ENCODE assay signal across 1 cellular context in the genomic region with DNA sequence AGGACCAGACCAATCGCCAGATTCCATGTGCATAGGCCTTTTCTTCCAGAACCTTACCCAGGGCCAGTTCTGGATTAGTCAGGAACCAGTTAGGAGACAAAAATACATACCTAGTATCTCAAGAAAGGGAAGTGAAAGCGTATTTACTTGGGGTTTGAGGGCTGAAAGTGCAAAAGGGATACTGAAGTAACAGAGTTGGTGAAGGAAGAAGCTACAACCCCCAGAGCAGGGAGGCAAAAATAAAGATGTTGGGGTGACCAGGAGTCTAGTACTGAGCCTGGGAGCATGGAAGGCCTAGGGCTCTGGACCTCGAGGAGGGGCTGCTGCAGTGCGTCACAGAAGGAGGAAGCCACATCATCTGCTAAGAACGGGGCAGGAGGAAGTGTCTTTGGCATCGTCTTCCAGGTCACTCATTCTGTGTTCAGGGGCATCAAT.
TF ChIP-seq lines count a peak whose summit lies in the region.

No MANE protein-coding gene starts in this region.

TF ChIP-seq in GM12878, 131 proteins besides CTCF, POLR2A, EP300 and RAD21 (continues in another document):
- no peak for TF ChIP-seq CREM (IDR thresholded peaks at IDR 0.05; ENCODE audit: low read depth)
- no peak for TF ChIP-seq ESRRA (IDR thresholded peaks at IDR 0.05; ENCODE audit: low read length)
- TF ChIP-seq HDGF (IDR thresholded peaks at IDR 0.05), result no peak
- no peak for TF ChIP-seq SP1 (IDR thresholded peaks at IDR 0.05; ENCODE audit: low read depth, low read length)
- no peak for TF ChIP-seq SMAD5 (IDR thresholded peaks at IDR 0.05; ENCODE audit: low read depth)
- no peak for TF ChIP-seq PML (IDR thresholded peaks at IDR 0.05; ENCODE audit: low read length)
- TF ChIP-seq, protein P1, sequence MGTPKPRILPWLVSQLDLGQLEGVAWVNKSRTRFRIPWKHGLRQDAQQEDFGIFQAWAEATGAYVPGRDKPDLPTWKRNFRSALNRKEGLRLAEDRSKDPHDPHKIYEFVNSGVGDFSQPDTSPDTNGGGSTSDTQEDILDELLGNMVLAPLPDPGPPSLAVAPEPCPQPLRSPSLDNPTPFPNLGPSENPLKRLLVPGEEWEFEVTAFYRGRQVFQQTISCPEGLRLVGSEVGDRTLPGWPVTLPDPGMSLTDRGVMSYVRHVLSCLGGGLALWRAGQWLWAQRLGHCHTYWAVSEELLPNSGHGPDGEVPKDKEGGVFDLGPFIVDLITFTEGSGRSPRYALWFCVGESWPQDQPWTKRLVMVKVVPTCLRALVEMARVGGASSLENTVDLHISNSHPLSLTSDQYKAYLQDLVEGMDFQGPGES (IDR thresholded peaks at IDR 0.05), result no peak
- TF ChIP-seq, protein P2, sequence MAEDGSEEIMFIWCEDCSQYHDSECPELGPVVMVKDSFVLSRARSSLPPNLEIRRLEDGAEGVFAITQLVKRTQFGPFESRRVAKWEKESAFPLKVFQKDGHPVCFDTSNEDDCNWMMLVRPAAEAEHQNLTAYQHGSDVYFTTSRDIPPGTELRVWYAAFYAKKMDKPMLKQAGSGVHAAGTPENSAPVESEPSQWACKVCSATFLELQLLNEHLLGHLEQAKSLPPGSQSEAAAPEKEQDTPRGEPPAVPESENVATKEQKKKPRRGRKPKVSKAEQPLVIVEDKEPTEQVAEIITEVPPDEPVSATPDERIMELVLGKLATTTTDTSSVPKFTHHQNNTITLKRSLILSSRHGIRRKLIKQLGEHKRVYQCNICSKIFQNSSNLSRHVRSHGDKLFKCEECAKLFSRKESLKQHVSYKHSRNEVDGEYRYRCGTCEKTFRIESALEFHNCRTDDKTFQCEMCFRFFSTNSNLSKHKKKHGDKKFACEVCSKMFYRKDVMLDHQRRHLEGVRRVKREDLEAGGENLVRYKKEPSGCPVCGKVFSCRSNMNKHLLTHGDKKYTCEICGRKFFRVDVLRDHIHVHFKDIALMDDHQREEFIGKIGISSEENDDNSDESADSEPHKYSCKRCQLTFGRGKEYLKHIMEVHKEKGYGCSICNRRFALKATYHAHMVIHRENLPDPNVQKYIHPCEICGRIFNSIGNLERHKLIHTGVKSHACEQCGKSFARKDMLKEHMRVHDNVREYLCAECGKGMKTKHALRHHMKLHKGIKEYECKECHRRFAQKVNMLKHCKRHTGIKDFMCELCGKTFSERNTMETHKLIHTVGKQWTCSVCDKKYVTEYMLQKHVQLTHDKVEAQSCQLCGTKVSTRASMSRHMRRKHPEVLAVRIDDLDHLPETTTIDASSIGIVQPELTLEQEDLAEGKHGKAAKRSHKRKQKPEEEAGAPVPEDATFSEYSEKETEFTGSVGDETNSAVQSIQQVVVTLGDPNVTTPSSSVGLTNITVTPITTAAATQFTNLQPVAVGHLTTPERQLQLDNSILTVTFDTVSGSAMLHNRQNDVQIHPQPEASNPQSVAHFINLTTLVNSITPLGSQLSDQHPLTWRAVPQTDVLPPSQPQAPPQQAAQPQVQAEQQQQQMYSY (CRISPR knock-in tag; IDR thresholded peaks at IDR 0.05), result no peak
- no peak for TF ChIP-seq FOXK2 (IDR thresholded peaks at IDR 0.05)
- TF ChIP-seq CBFB (IDR thresholded peaks at IDR 0.05; ENCODE audit: low read depth), result no peak
- no peak for TF ChIP-seq FOXM1 (IDR thresholded peaks at IDR 0.05; ENCODE audit: low read depth, low read length)
- no peak for TF ChIP-seq ZSCAN29 (IDR thresholded peaks at IDR 0.05)
- TF ChIP-seq, protein P3, sequence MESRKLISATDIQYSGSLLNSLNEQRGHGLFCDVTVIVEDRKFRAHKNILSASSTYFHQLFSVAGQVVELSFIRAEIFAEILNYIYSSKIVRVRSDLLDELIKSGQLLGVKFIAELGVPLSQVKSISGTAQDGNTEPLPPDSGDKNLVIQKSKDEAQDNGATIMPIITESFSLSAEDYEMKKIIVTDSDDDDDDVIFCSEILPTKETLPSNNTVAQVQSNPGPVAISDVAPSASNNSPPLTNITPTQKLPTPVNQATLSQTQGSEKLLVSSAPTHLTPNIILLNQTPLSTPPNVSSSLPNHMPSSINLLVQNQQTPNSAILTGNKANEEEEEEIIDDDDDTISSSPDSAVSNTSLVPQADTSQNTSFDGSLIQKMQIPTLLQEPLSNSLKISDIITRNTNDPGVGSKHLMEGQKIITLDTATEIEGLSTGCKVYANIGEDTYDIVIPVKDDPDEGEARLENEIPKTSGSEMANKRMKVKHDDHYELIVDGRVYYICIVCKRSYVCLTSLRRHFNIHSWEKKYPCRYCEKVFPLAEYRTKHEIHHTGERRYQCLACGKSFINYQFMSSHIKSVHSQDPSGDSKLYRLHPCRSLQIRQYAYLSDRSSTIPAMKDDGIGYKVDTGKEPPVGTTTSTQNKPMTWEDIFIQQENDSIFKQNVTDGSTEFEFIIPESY (IDR thresholded peaks at IDR 0.05), result no peak
- no peak for TF ChIP-seq ZZZ3 (IDR thresholded peaks at IDR 0.05; ENCODE audit: control insufficient read depth, insufficient read length, low read depth)
- TF ChIP-seq CHD2 (IDR thresholded peaks at IDR 0.05; ENCODE audit: borderline replicate concordance, low read depth, low read length), result peak; percentile 17; the same call in 1 of the 2 replicates
- no peak for TF ChIP-seq ZNF207 (IDR thresholded peaks at IDR 0.05; ENCODE audit: borderline replicate concordance)
- TF ChIP-seq, protein P4, sequence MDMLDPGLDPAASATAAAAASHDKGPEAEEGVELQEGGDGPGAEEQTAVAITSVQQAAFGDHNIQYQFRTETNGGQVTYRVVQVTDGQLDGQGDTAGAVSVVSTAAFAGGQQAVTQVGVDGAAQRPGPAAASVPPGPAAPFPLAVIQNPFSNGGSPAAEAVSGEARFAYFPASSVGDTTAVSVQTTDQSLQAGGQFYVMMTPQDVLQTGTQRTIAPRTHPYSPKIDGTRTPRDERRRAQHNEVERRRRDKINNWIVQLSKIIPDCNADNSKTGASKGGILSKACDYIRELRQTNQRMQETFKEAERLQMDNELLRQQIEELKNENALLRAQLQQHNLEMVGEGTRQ (IDR thresholded peaks at IDR 0.05; ENCODE audit: borderline replicate concordance, low read depth, low read length), result no peak
- TF ChIP-seq IRF4 (IDR thresholded peaks at IDR 0.05; ENCODE audit: low read depth, low read length), result peak; percentile 76
- TF ChIP-seq POLR2AphosphoS2 (IDR thresholded peaks at IDR 0.05; ENCODE audit: low read depth, low read length), result no peak
- TF ChIP-seq NFYA (IDR thresholded peaks at IDR 0.05; ENCODE audit: borderline replicate concordance, low read depth, low read length), result no peak
- TF ChIP-seq, protein P5, sequence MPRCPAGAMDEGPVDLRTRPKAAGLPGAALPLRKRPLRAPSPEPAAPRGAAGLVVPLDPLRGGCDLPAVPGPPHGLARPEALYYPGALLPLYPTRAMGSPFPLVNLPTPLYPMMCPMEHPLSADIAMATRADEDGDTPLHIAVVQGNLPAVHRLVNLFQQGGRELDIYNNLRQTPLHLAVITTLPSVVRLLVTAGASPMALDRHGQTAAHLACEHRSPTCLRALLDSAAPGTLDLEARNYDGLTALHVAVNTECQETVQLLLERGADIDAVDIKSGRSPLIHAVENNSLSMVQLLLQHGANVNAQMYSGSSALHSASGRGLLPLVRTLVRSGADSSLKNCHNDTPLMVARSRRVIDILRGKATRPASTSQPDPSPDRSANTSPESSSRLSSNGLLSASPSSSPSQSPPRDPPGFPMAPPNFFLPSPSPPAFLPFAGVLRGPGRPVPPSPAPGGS (IDR thresholded peaks at IDR 0.05; ENCODE audit: borderline replicate concordance, insufficient read depth, low read depth, low read length, poor library complexity, severe bottlenecking), result no peak
- no peak for TF ChIP-seq HDAC2 (IDR thresholded peaks at IDR 0.05)
- no peak; the same call in 1 of the 2 replicates for TF ChIP-seq DPF2 (IDR thresholded peaks at IDR 0.05)
- no peak for TF ChIP-seq JUNB (IDR thresholded peaks at IDR 0.05)
- peak; percentile 86 to 88 for TF ChIP-seq IKZF2 (IDR thresholded peaks at IDR 0.05)
- peak; percentile 18; the same call in 1 of the 2 replicates for TF ChIP-seq ATF7 (IDR thresholded peaks at IDR 0.05; ENCODE audit: low read depth)
- TF ChIP-seq, protein P6, sequence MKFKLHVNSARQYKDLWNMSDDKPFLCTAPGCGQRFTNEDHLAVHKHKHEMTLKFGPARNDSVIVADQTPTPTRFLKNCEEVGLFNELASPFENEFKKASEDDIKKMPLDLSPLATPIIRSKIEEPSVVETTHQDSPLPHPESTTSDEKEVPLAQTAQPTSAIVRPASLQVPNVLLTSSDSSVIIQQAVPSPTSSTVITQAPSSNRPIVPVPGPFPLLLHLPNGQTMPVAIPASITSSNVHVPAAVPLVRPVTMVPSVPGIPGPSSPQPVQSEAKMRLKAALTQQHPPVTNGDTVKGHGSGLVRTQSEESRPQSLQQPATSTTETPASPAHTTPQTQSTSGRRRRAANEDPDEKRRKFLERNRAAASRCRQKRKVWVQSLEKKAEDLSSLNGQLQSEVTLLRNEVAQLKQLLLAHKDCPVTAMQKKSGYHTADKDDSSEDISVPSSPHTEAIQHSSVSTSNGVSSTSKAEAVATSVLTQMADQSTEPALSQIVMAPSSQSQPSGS (IDR thresholded peaks at IDR 0.05; ENCODE audit: low read length), result no peak
- no peak for TF ChIP-seq HDAC6 (IDR thresholded peaks at IDR 0.05; ENCODE audit: unreplicated experiment)
- TF ChIP-seq, protein P7, sequence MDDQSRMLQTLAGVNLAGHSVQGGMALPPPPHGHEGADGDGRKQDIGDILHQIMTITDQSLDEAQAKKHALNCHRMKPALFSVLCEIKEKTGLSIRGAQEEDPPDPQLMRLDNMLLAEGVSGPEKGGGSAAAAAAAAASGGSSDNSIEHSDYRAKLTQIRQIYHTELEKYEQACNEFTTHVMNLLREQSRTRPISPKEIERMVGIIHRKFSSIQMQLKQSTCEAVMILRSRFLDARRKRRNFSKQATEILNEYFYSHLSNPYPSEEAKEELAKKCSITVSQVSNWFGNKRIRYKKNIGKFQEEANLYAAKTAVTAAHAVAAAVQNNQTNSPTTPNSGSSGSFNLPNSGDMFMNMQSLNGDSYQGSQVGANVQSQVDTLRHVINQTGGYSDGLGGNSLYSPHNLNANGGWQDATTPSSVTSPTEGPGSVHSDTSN (IDR thresholded peaks at IDR 0.05; ENCODE audit: insufficient replicate concordance, low read depth, low read length), result no peak
- TF ChIP-seq GATAD2B (conservative IDR thresholded peaks at IDR 0.05; ENCODE audit: low read depth), result no peak
- no peak for TF ChIP-seq BACH1 (IDR thresholded peaks at IDR 0.05; ENCODE audit: borderline replicate concordance)
- no peak for TF ChIP-seq PAX5 (IDR thresholded peaks at IDR 0.05; ENCODE audit: borderline replicate concordance, low read depth, low read length)
- TF ChIP-seq NR2F1 (conservative IDR thresholded peaks at IDR 0.05), result no peak
- TF ChIP-seq, protein P8, sequence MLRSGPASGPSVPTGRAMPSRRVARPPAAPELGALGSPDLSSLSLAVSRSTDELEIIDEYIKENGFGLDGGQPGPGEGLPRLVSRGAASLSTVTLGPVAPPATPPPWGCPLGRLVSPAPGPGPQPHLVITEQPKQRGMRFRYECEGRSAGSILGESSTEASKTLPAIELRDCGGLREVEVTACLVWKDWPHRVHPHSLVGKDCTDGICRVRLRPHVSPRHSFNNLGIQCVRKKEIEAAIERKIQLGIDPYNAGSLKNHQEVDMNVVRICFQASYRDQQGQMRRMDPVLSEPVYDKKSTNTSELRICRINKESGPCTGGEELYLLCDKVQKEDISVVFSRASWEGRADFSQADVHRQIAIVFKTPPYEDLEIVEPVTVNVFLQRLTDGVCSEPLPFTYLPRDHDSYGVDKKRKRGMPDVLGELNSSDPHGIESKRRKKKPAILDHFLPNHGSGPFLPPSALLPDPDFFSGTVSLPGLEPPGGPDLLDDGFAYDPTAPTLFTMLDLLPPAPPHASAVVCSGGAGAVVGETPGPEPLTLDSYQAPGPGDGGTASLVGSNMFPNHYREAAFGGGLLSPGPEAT (IDR thresholded peaks at IDR 0.05; ENCODE audit: low read depth), result peak; percentile 65
- TF ChIP-seq RB1 (IDR thresholded peaks at IDR 0.05; ENCODE audit: borderline replicate concordance), result no peak
- TF ChIP-seq BMI1 (IDR thresholded peaks at IDR 0.05; ENCODE audit: borderline replicate concordance), result no peak
- TF ChIP-seq, protein P9, sequence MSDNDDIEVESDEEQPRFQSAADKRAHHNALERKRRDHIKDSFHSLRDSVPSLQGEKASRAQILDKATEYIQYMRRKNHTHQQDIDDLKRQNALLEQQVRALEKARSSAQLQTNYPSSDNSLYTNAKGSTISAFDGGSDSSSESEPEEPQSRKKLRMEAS (IDR thresholded peaks at IDR 0.05; ENCODE audit: low read depth, low read length), result no peak
- TF ChIP-seq CBX5 (IDR thresholded peaks at IDR 0.05; ENCODE audit: low read depth), result no peak
- TF ChIP-seq, protein P10, sequence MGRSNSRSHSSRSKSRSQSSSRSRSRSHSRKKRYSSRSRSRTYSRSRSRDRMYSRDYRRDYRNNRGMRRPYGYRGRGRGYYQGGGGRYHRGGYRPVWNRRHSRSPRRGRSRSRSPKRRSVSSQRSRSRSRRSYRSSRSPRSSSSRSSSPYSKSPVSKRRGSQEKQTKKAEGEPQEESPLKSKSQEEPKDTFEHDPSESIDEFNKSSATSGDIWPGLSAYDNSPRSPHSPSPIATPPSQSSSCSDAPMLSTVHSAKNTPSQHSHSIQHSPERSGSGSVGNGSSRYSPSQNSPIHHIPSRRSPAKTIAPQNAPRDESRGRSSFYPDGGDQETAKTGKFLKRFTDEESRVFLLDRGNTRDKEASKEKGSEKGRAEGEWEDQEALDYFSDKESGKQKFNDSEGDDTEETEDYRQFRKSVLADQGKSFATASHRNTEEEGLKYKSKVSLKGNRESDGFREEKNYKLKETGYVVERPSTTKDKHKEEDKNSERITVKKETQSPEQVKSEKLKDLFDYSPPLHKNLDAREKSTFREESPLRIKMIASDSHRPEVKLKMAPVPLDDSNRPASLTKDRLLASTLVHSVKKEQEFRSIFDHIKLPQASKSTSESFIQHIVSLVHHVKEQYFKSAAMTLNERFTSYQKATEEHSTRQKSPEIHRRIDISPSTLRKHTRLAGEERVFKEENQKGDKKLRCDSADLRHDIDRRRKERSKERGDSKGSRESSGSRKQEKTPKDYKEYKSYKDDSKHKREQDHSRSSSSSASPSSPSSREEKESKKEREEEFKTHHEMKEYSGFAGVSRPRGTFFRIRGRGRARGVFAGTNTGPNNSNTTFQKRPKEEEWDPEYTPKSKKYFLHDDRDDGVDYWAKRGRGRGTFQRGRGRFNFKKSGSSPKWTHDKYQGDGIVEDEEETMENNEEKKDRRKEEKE (IDR thresholded peaks at IDR 0.05), result no peak
- peak; percentile 67 for TF ChIP-seq RUNX3 (IDR thresholded peaks at IDR 0.05; ENCODE audit: low read length)
- TF ChIP-seq BRCA1 (IDR thresholded peaks at IDR 0.05; ENCODE audit: low read depth, low read length), result no peak
- no peak for TF ChIP-seq POU2F2 (IDR thresholded peaks at IDR 0.05; ENCODE audit: borderline replicate concordance, low read depth, low read length)
- no peak for TF ChIP-seq BHLHE40 (IDR thresholded peaks at IDR 0.05; ENCODE audit: borderline replicate concordance in 1 of 2, low read depth in 2 of 2, low read length in 1 of 2)
- TF ChIP-seq NBN (IDR thresholded peaks at IDR 0.05), result 0 out of 2 replicates have a peak, but pooled peaks have one; percentile 17
- TF ChIP-seq IKZF1 (conservative IDR thresholded peaks at IDR 0.05), result peak; percentile 85
